ENCODE assay signal across 21 cellular contexts in genomic region chr1:95012389-95012788, GRCh38.
DNase-seq lines count a peak whose midpoint lies in the region; ATAC-seq and TF ChIP-seq lines count a peak whose summit lies in the region.
"Had no signal": no experiment of that assay in that cellular context is flagged by ENCODE, and none has a peak within 500 bp of the region (broad histone marks: within the 10 kb centered on the region; RNA-seq: fewer than 3 reads in every experiment).

No MANE protein-coding gene starts in this region.

- H4K5ac ChIP-seq in mesendoderm (ENCODE audit: low read length) (no peak overlapping the region), H9 (ENCODE audit: insufficient read length, low read depth, low read length) (no peak overlapping the region)

- no peaks in the 10 kb centered on the region for H3K9me3 Mint-ChIP-seq in H9
- H3K9me3 Mint-ChIP-seq: activated naive CD4-positive, alpha-beta T cell treated with anti-CD3 and anti-CD28 coated beads, Interleukin-2, amount 10 ng/mL, durations not matched to agents 7 days and 5 days; naive B cell; stimulated activated memory B cell treated with anti-CD40 and anti-IgM and Interleukin-4, amounts not matched to agents 10 μg/mL and 1 μg/mL and 100 μg/mL, for 72 hours had no signal

- H3K27ac Mint-ChIP-seq in H9, result no peak overlapping the region
- H3K27ac Mint-ChIP-seq: activated naive CD4-positive, alpha-beta T cell treated with anti-CD3 and anti-CD28 coated beads, Interleukin-2, amount 10 ng/mL, durations not matched to agents 7 days and 5 days; naive B cell; progenitor cell of endocrine pancreas; stimulated activated memory B cell treated with anti-CD40 and anti-IgM and Interleukin-4, amounts not matched to agents 10 μg/mL and 1 μg/mL and 100 μg/mL, for 72 hours had no signal

- H3K36me3 ChIP-seq in left ventricle myocardium inferior (no peaks in the 10 kb centered on the region), mesendoderm (ENCODE audit: control insufficient read depth, insufficient read depth, low read length) (no peaks in the 10 kb centered on the region), lower lobe of right lung (no peaks in the 10 kb centered on the region)
- H3K36me3 ChIP-seq: spleen, upper lobe of right lung had no signal

- H3K56ac ChIP-seq in mesendoderm (ENCODE audit: low read length), result no peak overlapping the region
- H3K56ac ChIP-seq in H9 (ENCODE audit: insufficient read length, low read depth, low read length), result no peak overlapping the region

- H2AFZ ChIP-seq in H9 (ENCODE audit: low read length), result no peak overlapping the region

- H3K9ac ChIP-seq in mesendoderm (ENCODE audit: low read length) (no peak overlapping the region), H9 (ENCODE audit: extremely low read depth, insufficient read length, low read length) (no peak overlapping the region)

- H3K4me1 Mint-ChIP-seq in H9, result peaks cover 8% of the 10 kb centered on the region in 2 experiments; a peak in 2 of 4 replicates
- H3K4me1 Mint-ChIP-seq: activated naive CD4-positive, alpha-beta T cell treated with anti-CD3 and anti-CD28 coated beads, Interleukin-2, amount 10 ng/mL, durations not matched to agents 7 days and 5 days had no signal

- H3K4ac ChIP-seq in mesendoderm (ENCODE audit: low read depth, low read length), result no peak overlapping the region
- H3K4ac ChIP-seq in H9 (ENCODE audit: low read depth, low read length), result no peak overlapping the region

- H2BK15ac ChIP-seq in mesendoderm (replicated peaks; ENCODE audit: low read depth), result no peak overlapping the region
- no peak overlapping the region for H2BK15ac ChIP-seq in H9 (ENCODE audit: low read depth, low read length)

- H2BK12ac ChIP-seq in H9 (ENCODE audit: insufficient read length, low read depth, low read length), result no peak overlapping the region

- H4K8ac ChIP-seq in mesendoderm (ENCODE audit: low read depth, low read length), result no peak overlapping the region
- no peak overlapping the region for H4K8ac ChIP-seq in H9 (replicated peaks; ENCODE audit: insufficient read length, low read depth, low read length)

- H4K91ac ChIP-seq in H9 (ENCODE audit: insufficient read length, low read depth, low read length), result no peak overlapping the region

- ATAC-seq in Right ventricle myocardium inferior (no peak), lower lobe of right lung (no peak)
- ATAC-seq: left ventricle myocardium superior; Panc1; stimulated activated memory B cell treated with anti-CD40 and anti-IgM and Interleukin-4, amounts not matched to agents 10 μg/mL and 1 μg/mL and 100 μg/mL, for 72 hours; upper lobe of right lung had no signal

- H3K27ac ChIP-seq in left ventricle myocardium inferior (replicated peaks) (peak overlapping the region; percentile 50), mesendoderm (ENCODE audit: low read depth, low read length) (no peak overlapping the region), lower lobe of right lung (no peak overlapping the region), H9 (ENCODE audit: insufficient read length, low read depth, low read length) (no peak overlapping the region)
- H3K27ac ChIP-seq: spleen, upper lobe of right lung had no signal

- H2BK120ac ChIP-seq in mesendoderm (ENCODE audit: low read depth, low read length) (no peak overlapping the region), H9 (ENCODE audit: low read depth, low read length, poor library complexity, severe bottlenecking) (no peak overlapping the region)

- H2BK5ac ChIP-seq in mesendoderm (ENCODE audit: low read length) (no peak overlapping the region), H9 (ENCODE audit: insufficient read length, low read length) (no peak overlapping the region)

- H3K4me2 ChIP-seq in mesendoderm (ENCODE audit: low read length), result no peak overlapping the region
- no peak overlapping the region for H3K4me2 ChIP-seq in H9 (ENCODE audit: insufficient read depth, insufficient read length, low read length)

- no peaks in the 10 kb centered on the region for H3K27me3 Mint-ChIP-seq in H9 (ENCODE audit: low read depth)
- H3K27me3 Mint-ChIP-seq: activated naive CD4-positive, alpha-beta T cell treated with anti-CD3 and anti-CD28 coated beads, Interleukin-2, amount 10 ng/mL, durations not matched to agents 7 days and 5 days; naive B cell; progenitor cell of endocrine pancreas; stimulated activated memory B cell treated with anti-CD40 and anti-IgM and Interleukin-4, amounts not matched to agents 10 μg/mL and 1 μg/mL and 100 μg/mL, for 72 hours had no signal

- intact Hi-C loops in left ventricle myocardium inferior (cut with micrococcal nuclease) (no loop called here), Right ventricle myocardium inferior (cut with DNase I) (no loop called here), lower lobe of right lung (cut with DNase I) (no loop called here)

- H3K4me3 ChIP-seq in left ventricle myocardium inferior (no peak overlapping the region), fibroblast of the aortic adventitia (ENCODE audit: low read depth, low read length) (no peak overlapping the region), mesendoderm (ENCODE audit: low read length) (no peak overlapping the region), lower lobe of right lung (no peak overlapping the region)
- H3K4me3 ChIP-seq: spleen, upper lobe of right lung had no signal

- TF ChIP-seq CTCF in left ventricle myocardium inferior (IDR thresholded peaks at IDR 0.05; ENCODE audit: borderline replicate concordance), result no peak
- TF ChIP-seq CTCF in fibroblast of the aortic adventitia (IDR thresholded peaks at IDR 0.05; ENCODE audit: insufficient read depth, low read length), result no peak
- TF ChIP-seq CTCF in lower lobe of right lung (IDR thresholded peaks at IDR 0.05), result no peak
- TF ChIP-seq CTCF in H9 (conservative IDR thresholded peaks at IDR 0.05), result no peak

- no peaks in the 10 kb centered on the region for H3K23me2 ChIP-seq in H9 (ENCODE audit: insufficient read length, low read depth, low read length, poor library complexity, severe bottlenecking)

- H3K4me3 Mint-ChIP-seq in H9, result no peak overlapping the region
- H3K4me3 Mint-ChIP-seq: activated naive CD4-positive, alpha-beta T cell treated with anti-CD3 and anti-CD28 coated beads, Interleukin-2, amount 10 ng/mL, durations not matched to agents 7 days and 5 days; naive B cell; stimulated activated memory B cell treated with anti-CD40 and anti-IgM and Interleukin-4, amounts not matched to agents 10 μg/mL and 1 μg/mL and 100 μg/mL, for 72 hours had no signal

- H2AK5ac ChIP-seq in mesendoderm (ENCODE audit: low read length) (no peak overlapping the region), H9 (ENCODE audit: insufficient read length, low read length) (no peak overlapping the region)

- H3K27me3 ChIP-seq in left ventricle myocardium inferior (ENCODE audit: low read depth) (no peaks in the 10 kb centered on the region), mesendoderm (ENCODE audit: insufficient read depth, low read length, poor library complexity) (no peaks in the 10 kb centered on the region), lower lobe of right lung (ENCODE audit: low read depth) (no peaks in the 10 kb centered on the region), H9 (ENCODE audit: insufficient read depth, low read length) (no peaks in the 10 kb centered on the region)
- H3K27me3 ChIP-seq: spleen, upper lobe of right lung had no signal

- DNase-seq in left ventricle myocardium inferior (no peak), Right ventricle myocardium inferior (ENCODE audit: missing footprints) (no peak), RPMI7951 (ENCODE audit: low read depth) (peak; percentile 93), fibroblast of the aortic adventitia (ENCODE audit: low read depth) (peak; percentile 80), mesendoderm (no peak), lower lobe of right lung (no peak), NCI-H146 (lab: John Stamatoyannopoulos, UW) (no peak), H9 (no peak)
- DNase-seq: 8988T; activated CD4-positive, alpha-beta T cell treated with anti-CD3 and anti-CD28 coated beads, Interleukin-2, amount 50 U/mL, for 4 hours; activated naive CD4-positive, alpha-beta T cell treated with anti-CD3 and anti-CD28 coated beads, Interleukin-2, amount 10 ng/mL, durations not matched to agents 7 days and 5 days; COR-L47; left ventricle myocardium superior; naive B cell; NCI-H2081 treated with DMSO at 0.1 percent for 48 hours; spleen; SW 1271; upper lobe of right lung had no signal

- H4K20me1 ChIP-seq in H9 (ENCODE audit: control insufficient read depth, insufficient read depth, insufficient read length), result no peaks in the 10 kb centered on the region

- no peaks in the 10 kb centered on the region for H3K9me3 ChIP-seq in left ventricle myocardium inferior (replicated peaks)
- H3K9me3 ChIP-seq in lower lobe of right lung, result no peaks in the 10 kb centered on the region
- no peaks in the 10 kb centered on the region for H3K9me3 ChIP-seq in H9 (ENCODE audit: control insufficient read depth, low read depth, low read length)
- H3K9me3 ChIP-seq: spleen, upper lobe of right lung had no signal

- no peaks in the 10 kb centered on the region for H3K36me3 Mint-ChIP-seq in H9 (ENCODE audit: insufficient read depth in 1 of 3, low read depth in 3 of 3)
- H3K36me3 Mint-ChIP-seq: activated naive CD4-positive, alpha-beta T cell treated with anti-CD3 and anti-CD28 coated beads, Interleukin-2, amount 10 ng/mL, durations not matched to agents 7 days and 5 days had no signal

- no peak overlapping the region for H2BK20ac ChIP-seq in H9 (ENCODE audit: low read depth, low read length, poor library complexity, severe bottlenecking)

- no peak overlapping the region for H3K14ac ChIP-seq in H9 (ENCODE audit: insufficient read depth, low read length)

- H3K18ac ChIP-seq in mesendoderm (ENCODE audit: low read length) (no peak overlapping the region), H9 (ENCODE audit: insufficient read length, low read depth, low read length) (no peak overlapping the region)

- no peaks in the 10 kb centered on the region for H3K79me2 ChIP-seq in mesendoderm (ENCODE audit: control insufficient read depth, insufficient read depth, low read length)
- H3K79me2 ChIP-seq in H9 (ENCODE audit: insufficient read depth, low read length), result no peaks in the 10 kb centered on the region

- no peak overlapping the region for H3T11ph ChIP-seq in H9 (ENCODE audit: low read length)

- H3K79me1 ChIP-seq in mesendoderm (ENCODE audit: low read length) (no peaks in the 10 kb centered on the region), H9 (ENCODE audit: insufficient read depth, low read depth, low read length, poor library complexity, severe bottlenecking) (no peaks in the 10 kb centered on the region)

- no CpG with 5 or more reads among the region's 3 CpGs for WGBS in mesendoderm (ENCODE audit: extremely low coverage, insufficient coverage, low lambda C conversion rate)
- WGBS in H9 (ENCODE audit: extremely low coverage, insufficient read length, low lambda C conversion rate), result no CpG with 5 or more reads among the region's 3 CpGs

- H3K4me1 ChIP-seq in left ventricle myocardium inferior (peaks cover 22% of the 10 kb centered on the region), mesendoderm (ENCODE audit: control insufficient read depth, low read depth, low read length) (no peaks in the 10 kb centered on the region), lower lobe of right lung (peaks cover 8% of the 10 kb centered on the region), H9 (ENCODE audit: insufficient read depth, low read length) (no peaks in the 10 kb centered on the region)
- H3K4me1 ChIP-seq: spleen had no signal

- H3K23ac ChIP-seq in mesendoderm (ENCODE audit: low read length) (no peak overlapping the region), H9 (ENCODE audit: insufficient read length, low read depth, low read length) (no peak overlapping the region)

Comparison
In these comparisons a context has a peak if more than half of its experiments do, and no peak if none do; other contexts are left out.
1. DNase-seq: peak in RPMI7951 (single experiment) and fibroblast of the aortic adventitia (single experiment); none in left ventricle myocardium inferior (single experiment), Right ventricle myocardium inferior (single experiment), mesendoderm (single experiment), lower lobe of right lung (single experiment), NCI-H146 (single experiment) and H9 (single experiment).